In the genomic region with DNA sequence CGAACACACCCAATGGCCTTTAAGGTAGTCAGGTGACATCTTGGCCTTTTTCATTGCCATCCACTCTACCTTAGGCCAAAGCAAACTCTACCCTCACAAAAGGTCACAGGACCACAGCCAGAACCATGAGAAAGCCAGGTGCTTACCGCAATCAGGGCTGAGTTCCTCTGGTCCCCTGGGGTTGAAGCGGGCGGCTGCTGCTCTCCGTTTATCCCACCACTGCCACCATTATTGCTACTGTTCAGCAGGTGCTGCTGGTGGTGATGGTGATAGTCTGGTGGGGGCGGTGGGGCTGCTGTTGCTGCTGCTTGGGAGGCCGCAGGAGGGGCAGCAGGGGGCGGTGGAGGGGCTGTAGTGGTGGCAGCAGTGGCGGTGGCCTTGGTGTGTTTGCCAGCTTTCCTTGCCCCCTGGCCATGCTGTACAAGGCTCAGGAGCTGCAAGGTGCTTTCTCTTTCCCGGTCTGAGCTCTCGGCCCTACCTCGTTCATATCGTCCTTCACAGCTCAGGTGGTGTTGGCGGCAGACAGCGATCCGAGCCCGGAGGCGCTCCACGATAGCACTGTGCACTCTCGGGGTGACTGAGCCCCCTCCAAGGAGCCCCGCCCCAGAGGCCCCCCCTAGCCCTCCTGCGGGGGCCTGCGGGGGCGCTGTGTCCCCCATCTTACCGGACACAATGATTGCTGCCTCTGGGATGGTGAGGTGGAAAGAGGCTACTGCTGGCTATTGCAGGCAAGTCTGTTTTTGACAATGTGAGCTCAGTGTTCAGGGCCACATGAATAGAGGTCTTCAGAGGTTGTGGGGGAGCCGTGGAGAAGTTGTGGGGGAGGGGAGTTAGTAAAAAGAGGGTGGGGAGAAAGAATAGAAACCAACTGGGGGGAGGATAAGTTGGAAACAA, we compare ENCODE assay signal across 8 cellular contexts. TPM values are rescaled to one million over a fixed set of nuclear protein-coding genes. Genes with fewer than 3 reads are reported as not detected.
DNase-seq lines count a peak whose midpoint lies in the region; ATAC-seq and TF ChIP-seq lines count a peak whose summit lies in the region.

No MANE protein-coding gene starts in this region.

- H3K4me3 ChIP-seq in BLaER1 treated with 17β-estradiol and CSF1 and Interleukin-3, amounts not matched to agents 10 nM and 100 nM, result peak overlapping the region in 8 of 10 experiments; percentile 62 to 94 (median 76); a peak in 16 of 20 replicates
- H3K4me3 ChIP-seq in effector memory CD4-positive, alpha-beta T cell (ENCODE audit: insufficient read depth, low read depth, low read length, poor library complexity, severe bottlenecking), result peak overlapping the region; percentile 74

- H3K4me2 ChIP-seq in BLaER1 treated with 17β-estradiol and CSF1 and Interleukin-3, amounts not matched to agents 10 nM and 100 nM, result peak overlapping the region; percentile 74 to 98 (median 82)

- no peak for TF ChIP-seq CTCF in mesothelial cell of epicardium (IDR thresholded peaks at IDR 0.05; ENCODE audit: unreplicated experiment)

- no peaks in the 10 kb centered on the region for H3K9me3 ChIP-seq in BLaER1 treated with 17β-estradiol and CSF1 and Interleukin-3, amounts not matched to agents 10 nM and 100 nM (replicated peaks in 1 of 11)
- H3K9me3 ChIP-seq in effector memory CD4-positive, alpha-beta T cell (ENCODE audit: control insufficient read depth, low read length), result no peaks in the 10 kb centered on the region

- peaks cover 33% of the 10 kb centered on the region for H3K36me3 Mint-ChIP-seq in activated CD4-positive, alpha-beta memory T cell treated with anti-CD3 and anti-CD28 coated beads for 36 hours
- H3K36me3 Mint-ChIP-seq in mesothelial cell of epicardium, result no peaks in the 10 kb centered on the region

- peaks cover 0 to 26% (median 0%) of the 10 kb centered on the region in 11 experiments; a peak in 6 of 22 replicates for H4K20me1 ChIP-seq in BLaER1 treated with 17β-estradiol and CSF1 and Interleukin-3, amounts not matched to agents 10 nM and 100 nM

- peaks cover 0 to 31% (median 24%) of the 10 kb centered on the region in 11 experiments; a peak in 17 of 22 replicates for H3K27me3 ChIP-seq in BLaER1 treated with 17β-estradiol and CSF1 and Interleukin-3, amounts not matched to agents 10 nM and 100 nM
- H3K27me3 ChIP-seq in effector memory CD4-positive, alpha-beta T cell (replicated peaks; ENCODE audit: control insufficient read depth, insufficient read depth, low read length, poor library complexity, severe bottlenecking), result no peaks in the 10 kb centered on the region

- intact Hi-C loops in activated CD4-positive, alpha-beta memory T cell treated with anti-CD3 and anti-CD28 coated beads for 36 hours (cut with micrococcal nuclease), result loop anchor here (1.0 to 5.0 kb wide), 5 partner anchors 95 to 1189 kb away; partner anchors contain the start of gene MTMR2

- peak overlapping the region in 8 of 11 experiments; percentile 56 to 90 (median 80); a peak in 13 of 22 replicates for H3K9ac ChIP-seq in BLaER1 treated with 17β-estradiol and CSF1 and Interleukin-3, amounts not matched to agents 10 nM and 100 nM

- peak overlapping the region; percentile 86 for H3K4me3 Mint-ChIP-seq in activated CD4-positive, alpha-beta memory T cell treated with anti-CD3 and anti-CD28 coated beads for 36 hours
- H3K4me3 Mint-ChIP-seq in mesothelial cell of epicardium, result peak overlapping the region; percentile 97

- H3K36me3 ChIP-seq in BLaER1 treated with 17β-estradiol and CSF1 and Interleukin-3, amounts not matched to agents 10 nM and 100 nM, result peaks cover 0 to 16% (median 0%) of the 10 kb centered on the region in 11 experiments; a peak in 5 of 22 replicates
- no peaks in the 10 kb centered on the region for H3K36me3 ChIP-seq in effector memory CD4-positive, alpha-beta T cell (ENCODE audit: control insufficient read depth, insufficient read depth, low read length)

- H3K4me1 ChIP-seq in BLaER1 treated with 17β-estradiol and CSF1 and Interleukin-3, amounts not matched to agents 10 nM and 100 nM, result peaks cover 14 to 58% (median 39%) of the 10 kb centered on the region in 10 experiments; a peak in 19 of 20 replicates
- peaks cover 32% of the 10 kb centered on the region for H3K4me1 ChIP-seq in effector memory CD4-positive, alpha-beta T cell (ENCODE audit: control insufficient read depth, insufficient read depth, low read length, poor library complexity, severe bottlenecking)

- H3K27ac ChIP-seq in BLaER1 treated with 17β-estradiol and CSF1 and Interleukin-3, amounts not matched to agents 10 nM and 100 nM, result peak overlapping the region in 5 of 11 experiments; percentile 68 to 85 (median 75); a peak in 9 of 22 replicates
- H3K27ac ChIP-seq in effector memory CD4-positive, alpha-beta T cell (ENCODE audit: insufficient read depth, low read length, poor library complexity, severe bottlenecking), result peak overlapping the region; percentile 83

- peaks cover 3% of the 10 kb centered on the region for H3K9me3 Mint-ChIP-seq in activated CD4-positive, alpha-beta memory T cell treated with anti-CD3 and anti-CD28 coated beads for 36 hours
- no peaks in the 10 kb centered on the region for H3K9me3 Mint-ChIP-seq in mesothelial cell of epicardium

- H3K4me1 Mint-ChIP-seq in activated CD4-positive, alpha-beta memory T cell treated with anti-CD3 and anti-CD28 coated beads for 36 hours (ENCODE audit: low read depth), result peaks cover 42% of the 10 kb centered on the region
- H3K4me1 Mint-ChIP-seq in mesothelial cell of epicardium, result peaks cover 56% of the 10 kb centered on the region

- peak; percentile 57 for DNase-seq in LHCN-M2 (ENCODE audit: low read depth)
- DNase-seq in activated CD4-positive, alpha-beta memory T cell treated with anti-CD3 and anti-CD28 coated beads for 36 hours, result peak; percentile 81
- DNase-seq in effector memory CD4-positive, alpha-beta T cell, result peak; percentile 52 to 64 (median 60)
- DNase-seq in mesothelial cell of epicardium (ENCODE audit: low spot score in 2 of 2, unreplicated experiment in 2 of 2), result no peak
- DNase-seq in stimulated activated CD8-positive, alpha-beta memory T cell treated with anti-CD3 and anti-CD28 coated beads, Interleukin-7, amount 100 ng/mL, for 4 hours (ENCODE audit: low read depth in 2 of 2), result peak; percentile 38 to 61
- no peak for DNase-seq in HK-2 (ENCODE audit: unreplicated experiment)

- H3K27me3 Mint-ChIP-seq in activated CD4-positive, alpha-beta memory T cell treated with anti-CD3 and anti-CD28 coated beads for 36 hours, result no peaks in the 10 kb centered on the region
- no peaks in the 10 kb centered on the region for H3K27me3 Mint-ChIP-seq in mesothelial cell of epicardium (ENCODE audit: low read depth)

- peak overlapping the region; percentile 95 for H3K27ac Mint-ChIP-seq in activated CD4-positive, alpha-beta memory T cell treated with anti-CD3 and anti-CD28 coated beads for 36 hours
- H3K27ac Mint-ChIP-seq in mesothelial cell of epicardium, result peak overlapping the region; percentile 97

- ATAC-seq in GM21381 (IDR thresholded peaks at IDR 0.05; ENCODE audit: unreplicated experiment), result peak; percentile 32

- POLR2A ChIA-PET in activated CD4-positive, alpha-beta memory T cell treated with anti-CD3 and anti-CD28 coated beads for 36 hours (lab: Charles Lee), result interaction anchor here (0.6 to 4.1 kb wide), 14 partner anchors 9 to 552 kb away, joined by 3 to 18 read pairs (median 4); partner anchors contain the start of genes CCDC82, CEP57, FAM76B and JRKL

- CTCF ChIA-PET in activated CD4-positive, alpha-beta memory T cell treated with anti-CD3 and anti-CD28 coated beads for 36 hours (lab: Charles Lee), result interaction anchor here (0.6 to 7.6 kb wide), 27 partner anchors 14 to 506 kb away, joined by 3 to 93 read pairs (median 7); partner anchors contain the start of genes CCDC82 and JRKL

RNA-seq across cellular contexts. Expression of gene MAML2, which starts 1.5 kb away (rescaled TPM):
- total RNA-seq in LHCN-M2 (2014; rRNA removed) (9.2 and 12.1 TPM in 2 replicates), mesothelial cell of epicardium (36.4 to 38.4 TPM (median 38.3 TPM) in 3 replicates)
- polyA plus RNA-seq in LHCN-M2 (2012), result 5.5 TPM
- 10 to 100 TPM; 24.2 TPM for total RNA-seq in activated CD4-positive, alpha-beta memory T cell treated with anti-CD3 and anti-CD28 coated beads for 36 hours

RNA-seq across cellular contexts. Expression of gene CCDC82, which starts 48.2 kb away (rescaled TPM):
- total RNA-seq in LHCN-M2 (2014; rRNA removed) (17.6 and 23.6 TPM in 2 replicates), mesothelial cell of epicardium (25.6 to 27.0 TPM (median 25.8 TPM) in 3 replicates)
- 9.3 TPM for polyA plus RNA-seq in LHCN-M2 (2012)
- total RNA-seq in activated CD4-positive, alpha-beta memory T cell treated with anti-CD3 and anti-CD28 coated beads for 36 hours, result 10 to 100 TPM; 30.6 to 35.3 TPM

RNA-seq across cellular contexts. Expression of gene JRKL, which starts 48.3 kb away (rescaled TPM):
- total RNA-seq in LHCN-M2 (2014; rRNA removed) (6.6 and 7.3 TPM in 2 replicates), mesothelial cell of epicardium (12.2 to 12.9 TPM (median 12.7 TPM) in 3 replicates)
- 4.0 TPM for polyA plus RNA-seq in LHCN-M2 (2012)
- total RNA-seq in activated CD4-positive, alpha-beta memory T cell treated with anti-CD3 and anti-CD28 coated beads for 36 hours, result 10 to 100 TPM; 13.7 to 15.4 TPM

Comparison
In these comparisons a context has a peak if more than half of its experiments do, and no peak if none do; other contexts are left out.
1. DNase-seq: peak in LHCN-M2 (single experiment), activated CD4-positive, alpha-beta memory T cell treated with anti-CD3 and anti-CD28 coated beads for 36 hours (single experiment), effector memory CD4-positive, alpha-beta T cell (3 of 3) and stimulated activated CD8-positive, alpha-beta memory T cell treated with anti-CD3 and anti-CD28 coated beads, Interleukin-7, amount 100 ng/mL, for 4 hours (2 of 2); none in mesothelial cell of epicardium (0 of 2) and HK-2 (single experiment).